In the genomic region with DNA sequence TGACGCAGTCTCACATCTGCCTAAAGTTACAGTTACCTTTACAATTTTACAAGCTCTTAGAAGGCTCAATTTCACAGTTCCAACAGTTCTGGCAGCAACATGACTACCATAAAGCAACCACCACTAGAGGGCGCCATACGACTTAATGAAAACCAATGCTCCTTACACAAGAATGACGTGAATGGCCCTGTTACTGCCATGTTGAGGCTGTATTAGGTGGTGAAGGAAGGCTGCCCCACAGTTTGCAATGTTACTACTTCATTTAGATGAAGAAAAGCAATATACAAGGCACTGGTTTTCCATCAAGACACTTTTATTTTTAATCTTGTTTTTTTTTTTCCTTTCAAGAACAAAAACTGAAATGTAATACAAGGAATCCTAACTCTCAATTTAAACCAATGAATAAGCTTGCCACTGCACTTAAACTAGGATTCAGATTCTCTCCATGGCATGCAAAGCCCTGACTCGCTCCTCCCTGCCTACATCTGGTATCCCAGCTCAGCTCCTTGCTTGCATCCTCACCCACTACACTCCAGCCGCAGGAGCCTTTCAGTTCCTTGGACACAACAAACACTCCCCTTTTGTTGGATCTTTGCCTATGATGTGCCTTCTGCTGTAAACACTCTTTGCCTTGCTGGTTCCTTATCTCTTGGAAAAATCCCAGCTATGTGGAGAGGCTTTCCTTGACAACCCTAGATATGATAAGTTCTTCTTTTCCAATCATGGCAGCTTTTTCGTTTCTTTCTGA, we compare ENCODE assay signal across 9 cellular contexts.
A peak's percentile ranks its signal among the peaks of the same experiment; 100 is the strongest.
DNase-seq lines count a peak whose midpoint lies in the region; ATAC-seq and TF ChIP-seq lines count a peak whose summit lies in the region.
"Had no signal": no experiment of that assay in that cellular context is flagged by ENCODE, and none has a peak within 500 bp of the region (broad histone marks: within the 10 kb centered on the region; RNA-seq: fewer than 3 reads in every experiment).

No MANE protein-coding gene starts in this region.

- H3K27ac Mint-ChIP-seq in activated B cell treated with CpG ODN at 0.5 μM for 24 hours = no peak overlapping the region

- no peaks in the 10 kb centered on the region for H3K27me3 Mint-ChIP-seq in activated B cell treated with CpG ODN at 0.5 μM for 24 hours
- H3K27me3 Mint-ChIP-seq: IgD-negative memory B cell had no signal

- H3K27ac ChIP-seq in caudate nucleus (ENCODE audit: low read depth, low read length) = no peak overlapping the region

- CTCF ChIA-PET in activated B cell treated with CpG ODN at 0.5 μM for 24 hours (lab: Charles Lee) = interaction anchor here (0.8 to 2.6 kb wide), 4 partner anchors 14 to 642 kb away, joined by 3 to 20 read pairs (median 6); no protein-coding TSS in a partner anchor

- no peaks in the 10 kb centered on the region for H3K9me3 Mint-ChIP-seq in activated B cell treated with CpG ODN at 0.5 μM for 24 hours
- H3K9me3 Mint-ChIP-seq: IgD-negative memory B cell had no signal

- POLR2A ChIA-PET in activated B cell treated with CpG ODN at 0.5 μM for 24 hours (lab: Charles Lee) = no interaction called here

- ATAC-seq in GM18909 (IDR thresholded peaks at IDR 0.05; ENCODE audit: poor library complexity, unreplicated experiment) = peak; percentile 98
- ATAC-seq in HG03135 (IDR thresholded peaks at IDR 0.05; ENCODE audit: unreplicated experiment) = peak; percentile 92
- ATAC-seq in activated B cell treated with CpG ODN at 0.5 μM for 24 hours (ENCODE audit: low read depth) = peak; percentile 73
- ATAC-seq in left colon = peak; percentile 88

- intact Hi-C loops in activated B cell treated with CpG ODN at 0.5 μM for 24 hours (cut with micrococcal nuclease) (loop anchor here (1.0 to 10.0 kb wide), 2 partner anchors 424 to 643 kb away; no protein-coding TSS in a partner anchor), left colon (cut with DNase I, micrococcal nuclease) (no loop called here)

- DNase-seq in AML-193 (lab: John Stamatoyannopoulos, UW) (peak; percentile 68 to 87), NCI-H2227 treated with DMSO at 0.1 percent for 48 hours (lab: John Stamatoyannopoulos, UW) (peak; percentile 73), activated B cell treated with CpG ODN at 0.5 μM for 24 hours (peak; percentile 20), caudate nucleus (lab: John Stamatoyannopoulos, UW) (peak in 52 of 61 donors; percentile 1 to 92 (median 34)), left colon (peak; percentile 70 to 91)
- peak; percentile 64 for DNase-seq in stimulated activated CD4-positive, alpha-beta T cell treated with anti-CD3 and anti-CD28 coated beads, Interleukin-4, amount 100 ng/mL, for 1 hour

- H3K36me3 Mint-ChIP-seq in activated B cell treated with CpG ODN at 0.5 μM for 24 hours (ENCODE audit: low read depth) = peaks cover 2% of the 10 kb centered on the region
- H3K36me3 Mint-ChIP-seq: IgD-negative memory B cell had no signal

- peak; percentile 82 for TF ChIP-seq CTCF in activated B cell treated with CpG ODN at 0.5 μM for 24 hours (IDR thresholded peaks at IDR 0.05)

- H3K4me3 Mint-ChIP-seq in activated B cell treated with CpG ODN at 0.5 μM for 24 hours = no peak overlapping the region
- H3K4me3 Mint-ChIP-seq: IgD-negative memory B cell had no signal

- peaks cover 3% of the 10 kb centered on the region for H3K4me1 Mint-ChIP-seq in activated B cell treated with CpG ODN at 0.5 μM for 24 hours

Comparison
In these comparisons a context has a peak if more than half of its experiments do, and no peak if none do; other contexts are left out.
1. DNase-seq: peak in every context shown above with its lines; median percentile 80 in left colon; 78 in AML-193; 73 in NCI-H2227 treated with DMSO at 0.1 percent for 48 hours; 64 in stimulated activated CD4-positive, alpha-beta T cell treated with anti-CD3 and anti-CD28 coated beads, Interleukin-4, amount 100 ng/mL, for 1 hour; 34 in caudate nucleus; 20 in activated B cell treated with CpG ODN at 0.5 μM for 24 hours.